ENCODE assay signal across 1 cellular context in the genomic region with DNA sequence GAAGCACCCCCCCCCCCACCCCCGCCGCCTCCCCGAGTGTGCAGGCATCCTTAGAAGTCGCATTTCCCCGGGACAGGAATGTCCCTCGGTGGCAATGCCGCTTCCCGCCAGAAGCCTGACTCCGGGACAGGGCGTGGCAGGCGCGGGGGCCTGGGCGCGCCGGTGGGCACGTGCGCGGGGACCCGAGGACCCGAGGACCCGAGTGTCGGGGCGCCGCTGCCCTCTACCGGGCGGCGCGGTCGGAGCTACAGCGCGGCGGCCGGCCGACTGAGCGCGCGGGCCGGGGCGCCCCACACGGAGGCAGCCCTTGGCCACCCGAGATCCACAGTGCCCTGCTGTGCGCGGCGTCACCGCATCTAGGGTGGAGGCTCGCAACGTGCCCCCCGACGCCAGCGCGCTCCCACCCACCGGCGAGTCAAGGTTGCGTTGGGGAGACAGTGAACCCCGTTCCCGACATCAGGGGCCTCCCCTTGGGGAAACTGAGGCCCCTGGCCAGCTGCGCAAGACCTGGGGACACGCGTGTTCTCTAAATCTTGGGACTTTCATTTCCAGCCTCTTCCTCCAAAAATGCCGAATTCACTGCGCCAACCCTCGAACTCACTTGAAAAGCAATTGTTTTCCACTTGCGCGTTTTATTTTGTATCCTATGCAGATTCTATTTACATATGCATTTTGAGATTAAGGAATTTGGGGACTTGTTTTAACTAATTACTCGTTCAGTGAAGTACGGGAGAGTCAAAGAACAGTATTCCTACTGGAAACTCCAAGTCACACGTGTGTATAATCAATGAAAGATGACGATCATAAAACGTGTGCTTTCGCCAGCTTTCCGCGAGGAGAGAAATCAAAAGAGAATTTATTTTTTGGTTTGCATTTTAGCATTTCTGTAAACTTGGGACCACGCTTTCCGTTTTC.
TF ChIP-seq lines count a peak whose summit lies in the region.

No MANE protein-coding gene starts in this region.

TF ChIP-seq in A549, 52 proteins besides CTCF, POLR2A, EP300 and RAD21 (continued from another document):
- TF ChIP-seq HMGXB4 (CRISPR knock-in tag; IDR thresholded peaks at IDR 0.05; ENCODE audit: borderline replicate concordance) (no peak), RARB (CRISPR knock-in tag; IDR thresholded peaks at IDR 0.05) (no peak), HES2 (IDR thresholded peaks at IDR 0.05) (no peak), MAX (IDR thresholded peaks at IDR 0.05) (peak; percentile 95), REST (IDR thresholded peaks at IDR 0.05) (no peak), FOSL2 (IDR thresholded peaks at IDR 0.05) (no peak), FOSL2 (CRISPR knock-in tag; IDR thresholded peaks at IDR 0.05) (peak; percentile 41; the same call in 1 of the 2 replicates), TP53 (CRISPR knock-in tag; IDR thresholded peaks at IDR 0.05) (no peak), CBX8 (IDR thresholded peaks at IDR 0.05) (no peak), EHMT2 (IDR thresholded peaks at IDR 0.05; ENCODE audit: low read depth) (no peak), CHD4 (IDR thresholded peaks at IDR 0.05; ENCODE audit: borderline replicate concordance) (no peak), PBX3 (IDR thresholded peaks at IDR 0.05) (no peak), RFX5 (IDR thresholded peaks at IDR 0.05) (no peak), CEBPB (IDR thresholded peaks at IDR 0.05) (no peak), HEYL (CRISPR knock-in tag; IDR thresholded peaks at IDR 0.05) (no peak), ZC3H11A (IDR thresholded peaks at IDR 0.05) (no peak), MAFK (IDR thresholded peaks at IDR 0.05; ENCODE audit: partially characterized antibody) (no peak), ZFP36 (IDR thresholded peaks at IDR 0.05; ENCODE audit: borderline replicate concordance, partially characterized antibody) (no peak), MAZ (IDR thresholded peaks at IDR 0.05; ENCODE audit: borderline replicate concordance, low read depth, low read length) (0 out of 2 replicates have a peak, but pooled peaks have one; percentile 30), GATA3 (IDR thresholded peaks at IDR 0.05; ENCODE audit: borderline replicate concordance) (no peak; the same call in 1 of the 2 replicates), JUN (IDR thresholded peaks at IDR 0.05) (peak; percentile 38 to 72; a peak in 3 of 5 replicates), PHF8 (IDR thresholded peaks at IDR 0.05; ENCODE audit: borderline replicate concordance, low read depth) (no peak)
- TF ChIP-seq, protein P1, sequence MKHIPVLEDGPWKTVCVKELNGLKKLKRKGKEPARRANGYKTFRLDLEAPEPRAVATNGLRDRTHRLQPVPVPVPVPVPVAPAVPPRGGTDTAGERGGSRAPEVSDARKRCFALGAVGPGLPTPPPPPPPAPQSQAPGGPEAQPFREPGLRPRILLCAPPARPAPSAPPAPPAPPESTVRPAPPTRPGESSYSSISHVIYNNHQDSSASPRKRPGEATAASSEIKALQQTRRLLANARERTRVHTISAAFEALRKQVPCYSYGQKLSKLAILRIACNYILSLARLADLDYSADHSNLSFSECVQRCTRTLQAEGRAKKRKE (CRISPR knock-in tag; IDR thresholded peaks at IDR 0.05; ENCODE audit: low read depth), result no peak
